ENCODE assay signal across 29 cellular contexts in genomic region chr1:184393924-184394323, GRCh38. TPM values are rescaled to one million over a fixed set of nuclear protein-coding genes. Genes with fewer than 3 reads are reported as not detected.
DNase-seq lines count a peak whose midpoint lies in the region; ATAC-seq, FAIRE-seq and TF ChIP-seq lines count a peak whose summit lies in the region.
"Had no signal": no experiment of that assay in that cellular context is flagged by ENCODE, and none has a peak within 500 bp of the region (broad histone marks: within the 10 kb centered on the region; RNA-seq: fewer than 3 reads in every experiment).

No MANE protein-coding gene starts in this region.

- FAIRE-seq in D721Med (lab: Jason Lieb, UNC), result peak; percentile 25

- peaks cover 6% of the 10 kb centered on the region for H3K36me3 Mint-ChIP-seq in effector memory CD8-positive, alpha-beta T cell (ENCODE audit: insufficient read depth)
- H3K36me3 Mint-ChIP-seq: activated naive CD4-positive, alpha-beta T cell treated with anti-CD3 and anti-CD28 coated beads, Interleukin-2, amount 50 U/mL, for 72 hours had no signal

- H3K4me3 ChIP-seq in fibroblast of pulmonary artery (replicated peaks; ENCODE audit: low read depth, low read length) (no peak overlapping the region), skeletal muscle tissue (ENCODE audit: low read length in 3 of 3) (no peak overlapping the region), WERI-Rb-1 (ENCODE audit: low read depth, low read length) (no peak overlapping the region), Peyer's patch (no peak overlapping the region), esophagus squamous epithelium (no peak overlapping the region)
- H3K4me3 ChIP-seq: esophagus muscularis mucosa, sigmoid colon had no signal

- intact Hi-C loops in esophagus squamous epithelium (cut with DNase I), result no loop called here

- H3K27ac ChIP-seq in skeletal muscle tissue (ENCODE audit: low read depth, low read length) (peak overlapping the region; percentile 21), WERI-Rb-1 (no peak overlapping the region), Peyer's patch (no peak overlapping the region), esophagus squamous epithelium (peak overlapping the region in 2 of 4 donors; percentile 41 to 56)
- H3K27ac ChIP-seq: parathyroid adenoma had no signal

- H3K4me3 Mint-ChIP-seq in effector memory CD8-positive, alpha-beta T cell, result no peak overlapping the region
- H3K4me3 Mint-ChIP-seq: activated CD4-positive, alpha-beta memory T cell treated with anti-CD3 and anti-CD28 coated beads, Interleukin-2, amount 10 ng/mL, durations not matched to agents 7 days and 5 days; H9; T-helper 1 cell treated with Interleukin-12 subunit alpha and Interleukin-12 subunit beta and Interleukin-4 antibody, amounts not matched to agents 30 μg/mL and 1 μg/mL, for 36 hours had no signal

- no peak overlapping the region for H3K27ac Mint-ChIP-seq in effector memory CD8-positive, alpha-beta T cell
- H3K27ac Mint-ChIP-seq: activated CD4-positive, alpha-beta memory T cell treated with anti-CD3 and anti-CD28 coated beads, Interleukin-2, amount 10 ng/mL, durations not matched to agents 7 days and 5 days; activated naive CD4-positive, alpha-beta T cell treated with anti-CD3 and anti-CD28 coated beads, Interleukin-2, amount 50 U/mL, for 72 hours; activated T-helper 2 cell treated with anti-CD3 and anti-CD28 coated beads, Interferon-gamma antibody, Interleukin-2, Interleukin-4, amounts not matched to agents 10 μg/mL and 5 μg/mL and 100 μg/mL, durations not matched to agents 14 hours and 24 hours and 36 hours; T-helper 1 cell treated with Interleukin-12 subunit alpha and Interleukin-12 subunit beta and Interleukin-4 antibody, amounts not matched to agents 30 μg/mL and 1 μg/mL, for 36 hours had no signal

- H3K4me1 ChIP-seq in skeletal muscle tissue (ENCODE audit: control insufficient read depth in 3 of 3, insufficient read depth in 3 of 3, low read length in 3 of 3) (peaks cover 24 to 47% (median 46%) of the 10 kb centered on the region in 3 donors), Peyer's patch (peaks cover 0 to 3% (median 0%) of the 10 kb centered on the region in 4 donors), esophagus squamous epithelium (peaks cover 17 to 77% (median 27%) of the 10 kb centered on the region in 3 donors)
- H3K4me1 ChIP-seq: parathyroid adenoma had no signal

- H3K9me3 ChIP-seq in skeletal muscle tissue (ENCODE audit: control insufficient read depth in 3 of 3, low read length in 3 of 3) (no peaks in the 10 kb centered on the region), WERI-Rb-1 (ENCODE audit: severe bottlenecking) (no peaks in the 10 kb centered on the region), Peyer's patch (no peaks in the 10 kb centered on the region), esophagus squamous epithelium (no peaks in the 10 kb centered on the region)
- H3K9me3 ChIP-seq: esophagus muscularis mucosa, sigmoid colon had no signal

- no peak for TF ChIP-seq POLR2A in Peyer's patch (IDR thresholded peaks at IDR 0.05)
- TF ChIP-seq POLR2A in esophagus squamous epithelium (IDR thresholded peaks at IDR 0.05), result no peak

- DNase-seq in D721Med (ENCODE audit: insufficient read length, low spot score) (no peak), RPMI7951 (ENCODE audit: low read depth) (peak; percentile 5), fibroblast of pulmonary artery (ENCODE audit: low read depth) (peak; percentile 33), WERI-Rb-1 (no peak), Peyer's patch (no peak), esophagus squamous epithelium (lab: John Stamatoyannopoulos, UW) (no peak)
- DNase-seq in effector memory CD8-positive, alpha-beta T cell, result no peak
- DNase-seq: activated CD4-positive, alpha-beta memory T cell treated with anti-CD3 and anti-CD28 coated beads, Interleukin-2, amount 10 ng/mL, durations not matched to agents 7 days and 5 days; activated CD4-positive, alpha-beta T cell treated with anti-CD3 and anti-CD28 coated beads for 1 hour; activated CD8-positive, alpha-beta memory T cell treated with anti-CD3 and anti-CD28 coated beads, Interleukin-2, amount 50 U/mL, for 48 hours; aorta; caudate nucleus; cortex of kidney; DMS53; glutamatergic neuron; H9; mesenchymal stem cell; NCI-H1105; NCI-H187 treated with DMSO at 0.1 percent for 48 hours; sigmoid colon; stimulated activated CD4-positive, alpha-beta T cell treated with anti-CD3 and anti-CD28 coated beads, Interleukin-15, amount 100 ng/mL, for 24 hours; stimulated activated naive CD4-positive, alpha-beta T cell had no signal

- no peak for TF ChIP-seq CTCF in D721Med (IDR thresholded peaks at IDR 0.05; ENCODE audit: insufficient read depth, missing control alignments)
- TF ChIP-seq CTCF in fibroblast of pulmonary artery (IDR thresholded peaks at IDR 0.05; ENCODE audit: low read length, missing control alignments), result no peak
- no peak for TF ChIP-seq CTCF in WERI-Rb-1 (IDR thresholded peaks at IDR 0.05; ENCODE audit: low read depth, low read length)
- no peak for TF ChIP-seq CTCF in Peyer's patch (IDR thresholded peaks at IDR 0.05)
- no peak for TF ChIP-seq CTCF in esophagus squamous epithelium (IDR thresholded peaks at IDR 0.05)

- H3K27me3 Mint-ChIP-seq in effector memory CD8-positive, alpha-beta T cell, result peaks cover 0 to 9% of the 10 kb centered on the region in 2 donors

- no peak for ATAC-seq in effector memory CD8-positive, alpha-beta T cell (replicated peaks)
- ATAC-seq: activated naive CD4-positive, alpha-beta T cell treated with anti-CD3 and anti-CD28 coated beads, Interleukin-2, amount 50 U/mL, for 72 hours had no signal

- peaks cover 14 to 58% of the 10 kb centered on the region in 2 donors for H3K4me1 Mint-ChIP-seq in effector memory CD8-positive, alpha-beta T cell (ENCODE audit: low read depth in 2 of 2)
- H3K4me1 Mint-ChIP-seq: activated CD4-positive, alpha-beta memory T cell treated with anti-CD3 and anti-CD28 coated beads, Interleukin-2, amount 10 ng/mL, durations not matched to agents 7 days and 5 days had no signal

- H3K27me3 ChIP-seq in skeletal muscle tissue (ENCODE audit: control insufficient read depth in 3 of 3, insufficient read depth in 3 of 3, low read length in 3 of 3), result no peaks in the 10 kb centered on the region
- H3K27me3 ChIP-seq in WERI-Rb-1 (ENCODE audit: insufficient read depth, low read depth, severe bottlenecking), result no peaks in the 10 kb centered on the region
- H3K27me3 ChIP-seq in Peyer's patch, result no peaks in the 10 kb centered on the region
- no peaks in the 10 kb centered on the region for H3K27me3 ChIP-seq in esophagus squamous epithelium
- H3K27me3 ChIP-seq: esophagus muscularis mucosa, sigmoid colon had no signal

- H3K36me3 ChIP-seq in skeletal muscle tissue (ENCODE audit: control insufficient read depth in 3 of 3, insufficient read depth in 3 of 3, low read length in 3 of 3) (no peaks in the 10 kb centered on the region), WERI-Rb-1 (no peaks in the 10 kb centered on the region), Peyer's patch (no peaks in the 10 kb centered on the region), esophagus squamous epithelium (no peaks in the 10 kb centered on the region)
- H3K36me3 ChIP-seq: esophagus muscularis mucosa, sigmoid colon had no signal

- no peaks in the 10 kb centered on the region for H3K9me3 Mint-ChIP-seq in effector memory CD8-positive, alpha-beta T cell
- H3K9me3 Mint-ChIP-seq: activated CD4-positive, alpha-beta memory T cell treated with anti-CD3 and anti-CD28 coated beads, Interleukin-2, amount 10 ng/mL, durations not matched to agents 7 days and 5 days; activated naive CD4-positive, alpha-beta T cell treated with anti-CD3 and anti-CD28 coated beads, Interleukin-2, amount 50 U/mL, for 72 hours; activated T-helper 2 cell treated with anti-CD3 and anti-CD28 coated beads, Interferon-gamma antibody, Interleukin-2, Interleukin-4, amounts not matched to agents 10 μg/mL and 5 μg/mL and 100 μg/mL, durations not matched to agents 14 hours and 24 hours and 36 hours; H9; neural crest cell; T-helper 1 cell treated with Interleukin-12 subunit alpha and Interleukin-12 subunit beta and Interleukin-4 antibody, amounts not matched to agents 30 μg/mL and 1 μg/mL, for 36 hours had no signal

- no peak overlapping the region for H3K9ac ChIP-seq in skeletal muscle tissue (ENCODE audit: low read depth in 1 of 3, low read length in 3 of 3)
- H3K9ac ChIP-seq: parathyroid adenoma had no signal

RNA-seq across cellular contexts. Expression of gene C1orf21, which starts 7.1 kb away (rescaled TPM):
- 16.4 and 20.1 TPM in 2 replicates for total RNA-seq in RPMI7951 (2014; rRNA removed; shearing (Covaris generic))
- total RNA-seq in skeletal muscle tissue (16.7 TPM), Peyer's patch (100 to 1,000 TPM in 1 of 4 donors, 10 to 100 TPM in 3; 36.3 to 115 (median 79.4) TPM), esophagus squamous epithelium (10 to 100 TPM; 14.6 to 55.7 (median 36.2) TPM)

Comparison
In these comparisons a context has a peak if more than half of its experiments do, and no peak if none do; other contexts are left out.
1. DNase-seq: peak in RPMI7951 (single experiment) and fibroblast of pulmonary artery (single experiment); none in D721Med (single experiment), WERI-Rb-1 (single experiment), effector memory CD8-positive, alpha-beta T cell (0 of 3), Peyer's patch (0 of 3) and esophagus squamous epithelium (single experiment).